ENCODE assay signal across 8 cellular contexts in the genomic region with DNA sequence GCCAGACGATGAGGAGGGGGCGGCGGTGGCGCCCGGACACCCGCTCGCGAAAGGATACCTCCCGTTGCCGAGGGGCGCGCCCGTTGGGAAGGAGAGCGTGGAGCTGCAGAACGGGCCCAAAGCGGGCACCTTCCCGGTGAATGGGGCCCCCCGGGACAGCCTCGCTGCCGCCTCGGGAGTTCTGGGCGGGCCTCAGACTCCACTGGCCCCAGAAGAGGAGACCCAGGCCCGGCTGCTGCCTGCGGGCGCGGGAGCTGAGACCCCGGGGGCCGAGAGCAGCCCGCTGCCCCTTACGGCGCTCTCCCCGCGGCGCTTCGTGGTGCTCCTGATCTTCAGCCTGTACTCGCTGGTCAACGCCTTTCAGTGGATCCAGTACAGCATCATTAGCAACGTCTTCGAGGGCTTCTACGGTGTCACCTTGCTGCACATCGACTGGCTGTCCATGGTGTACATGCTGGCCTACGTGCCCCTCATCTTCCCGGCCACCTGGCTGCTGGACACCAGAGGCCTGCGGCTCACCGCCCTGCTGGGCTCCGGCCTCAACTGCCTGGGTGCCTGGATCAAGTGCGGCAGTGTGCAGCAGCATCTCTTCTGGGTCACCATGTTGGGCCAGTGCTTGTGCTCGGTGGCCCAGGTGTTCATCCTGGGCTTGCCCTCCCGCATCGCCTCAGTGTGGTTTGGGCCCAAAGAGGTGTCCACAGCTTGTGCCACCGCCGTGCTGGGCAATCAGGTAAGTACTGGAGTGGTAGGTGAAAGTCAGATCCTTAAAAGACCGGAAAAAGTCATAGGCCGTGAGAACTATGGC. TPM values are rescaled to one million over a fixed set of nuclear protein-coding genes. Genes with fewer than 3 reads are reported as not detected.
A peak's percentile ranks its signal among the peaks of the same experiment; 100 is the strongest.
DNase-seq lines count a peak whose midpoint lies in the region; TF ChIP-seq lines count a peak whose summit lies in the region.

No MANE protein-coding gene starts in this region.

- no peak overlapping the region for H2AK5ac ChIP-seq in H9 (ENCODE audit: insufficient read length, low read length)

- no peaks in the 10 kb centered on the region for H3K27me3 ChIP-seq in H9 (ENCODE audit: insufficient read depth, low read length)
- no peaks in the 10 kb centered on the region for H3K27me3 ChIP-seq in MG63
- H3K27me3 ChIP-seq in mucosa of stomach (ENCODE audit: control insufficient read depth, insufficient read depth, low read length) = no peaks in the 10 kb centered on the region
- H3K27me3 ChIP-seq in tibial artery = no peaks in the 10 kb centered on the region

- no peak overlapping the region for H4K5ac ChIP-seq in H9 (ENCODE audit: insufficient read length, low read depth, low read length)

- H3K56ac ChIP-seq in H9 (ENCODE audit: insufficient read length, low read depth, low read length) = no peak overlapping the region

- no CpG with 5 or more reads among the region's 54 CpGs for WGBS in H9 (ENCODE audit: extremely low coverage, insufficient read length, low lambda C conversion rate)

- no peak overlapping the region for H3T11ph ChIP-seq in H9 (ENCODE audit: low read length)

- H3K79me1 ChIP-seq in H9 (ENCODE audit: insufficient read depth, low read depth, low read length, poor library complexity, severe bottlenecking) = no peaks in the 10 kb centered on the region

- no peak overlapping the region for H4K91ac ChIP-seq in H9 (ENCODE audit: insufficient read length, low read depth, low read length)

- H3K23ac ChIP-seq in H9 (ENCODE audit: insufficient read length, low read depth, low read length) = no peak overlapping the region

- H3K4me1 ChIP-seq in H9 (ENCODE audit: insufficient read depth, low read length) = peaks cover 3% of the 10 kb centered on the region; the same call in 1 of the 2 replicates
- peaks cover 9% of the 10 kb centered on the region for H3K4me1 ChIP-seq in mucosa of stomach (ENCODE audit: control insufficient read depth, insufficient read depth, low read length)
- H3K4me1 ChIP-seq in tibial artery = peaks cover 0 to 27% (median 19%) of the 10 kb centered on the region in 4 donors

- no peak overlapping the region for H3K4me3 Mint-ChIP-seq in H9

- H2BK5ac ChIP-seq in H9 (ENCODE audit: insufficient read length, low read length) = no peak overlapping the region

- peak overlapping the region; percentile 89 for H3K18ac ChIP-seq in H9 (ENCODE audit: insufficient read length, low read depth, low read length)

- peak overlapping the region; percentile 97 to 99 (median 98) for H3K27ac Mint-ChIP-seq in H9

- intact Hi-C loops in tibial artery (cut with DNase I; ENCODE audit: low total_unique reads) = loop anchor here (10.0 kb wide), 2 partner anchors 64 to 156 kb away; a partner anchor contains a TSS

- no peak overlapping the region for H2AFZ ChIP-seq in H9 (ENCODE audit: low read length)

- peaks cover 15 to 24% (median 22%) of the 10 kb centered on the region in 3 experiments for H3K36me3 Mint-ChIP-seq in H9 (ENCODE audit: insufficient read depth in 1 of 3, low read depth in 3 of 3)

- H2BK15ac ChIP-seq in H9 (ENCODE audit: low read depth, low read length) = no peak overlapping the region

- H3K14ac ChIP-seq in H9 (ENCODE audit: insufficient read depth, low read length) = peak overlapping the region; percentile 85

- H3K23me2 ChIP-seq in H9 (ENCODE audit: insufficient read length, low read depth, low read length, poor library complexity, severe bottlenecking) = peaks cover 9% of the 10 kb centered on the region

- H3K9me3 Mint-ChIP-seq in H9 = peaks cover 2% of the 10 kb centered on the region in 2 experiments; a peak in 2 of 5 replicates

- no peak overlapping the region for H4K8ac ChIP-seq in H9 (replicated peaks; ENCODE audit: insufficient read length, low read depth, low read length)

- H3K4me3 ChIP-seq in MG63 = peak overlapping the region; percentile 71
- peak overlapping the region; percentile 85 for H3K4me3 ChIP-seq in mucosa of stomach (ENCODE audit: low read length)
- H3K4me3 ChIP-seq in tibial artery = peak overlapping the region; percentile 89 to 96

- H2BK12ac ChIP-seq in H9 (ENCODE audit: insufficient read length, low read depth, low read length) = no peak overlapping the region

- peaks cover 43% of the 10 kb centered on the region for H3K79me2 ChIP-seq in H9 (ENCODE audit: insufficient read depth, low read length)

- no peak overlapping the region for H3K27ac ChIP-seq in H9 (ENCODE audit: insufficient read length, low read depth, low read length)
- H3K27ac ChIP-seq in tibial artery = peak overlapping the region; percentile 88 to 89

- H2BK120ac ChIP-seq in H9 (ENCODE audit: low read depth, low read length, poor library complexity, severe bottlenecking) = no peak overlapping the region

- H3K27me3 Mint-ChIP-seq in H9 (ENCODE audit: low read depth) = peaks cover 5% of the 10 kb centered on the region; the same call in 1 of the 2 replicates

- peaks cover 12% of the 10 kb centered on the region for H3K36me3 ChIP-seq in MG63
- no peaks in the 10 kb centered on the region for H3K36me3 ChIP-seq in mucosa of stomach (ENCODE audit: control insufficient read depth, insufficient read depth, low read length)
- H3K36me3 ChIP-seq in tibial artery = no peaks in the 10 kb centered on the region

- H3K4me1 Mint-ChIP-seq in H9 = peaks cover 24 to 36% of the 10 kb centered on the region in 2 experiments

- H3K9ac ChIP-seq in H9 (ENCODE audit: extremely low read depth, insufficient read length, low read length) (peak overlapping the region; percentile 94), mucosa of stomach (ENCODE audit: low read length) (peak overlapping the region; percentile 84)

- TF ChIP-seq CTCF in H9 (conservative IDR thresholded peaks at IDR 0.05) (no peak), tibial artery (IDR thresholded peaks at IDR 0.05) (no peak)

- peak overlapping the region; percentile 91 for H3K4me2 ChIP-seq in H9 (ENCODE audit: insufficient read depth, insufficient read length, low read length)

- H2BK20ac ChIP-seq in H9 (ENCODE audit: low read depth, low read length, poor library complexity, severe bottlenecking) = no peak overlapping the region

- peaks cover 3% of the 10 kb centered on the region for H4K20me1 ChIP-seq in H9 (ENCODE audit: control insufficient read depth, insufficient read depth, insufficient read length)

- no peaks in the 10 kb centered on the region for H3K9me3 ChIP-seq in H9 (ENCODE audit: control insufficient read depth, low read depth, low read length)
- no peaks in the 10 kb centered on the region for H3K9me3 ChIP-seq in MG63
- H3K9me3 ChIP-seq in mucosa of stomach (ENCODE audit: control insufficient read depth, low read length) = no peaks in the 10 kb centered on the region
- no peaks in the 10 kb centered on the region for H3K9me3 ChIP-seq in tibial artery

- no peak overlapping the region for H3K4ac ChIP-seq in H9 (ENCODE audit: low read depth, low read length)

- DNase-seq in SIG-M5 treated with dmso at 0.1 percent for 504 hours (lab: John Stamatoyannopoulos, UW; ENCODE audit: unreplicated experiment) (peak; percentile 49), SIG-M5 (lab: John Stamatoyannopoulos, UW) (no peak), H9 (no peak), MG63 (peak; percentile 24), erythroblast (lab: John Stamatoyannopoulos, UW) (peak; percentile 62), tibial artery (no peak)
- DNase-seq in activated CD4-positive, alpha-beta T cell treated with anti-CD3 and anti-CD28 coated beads, Interleukin-2, amount 50 U/mL, for 1 hour = peak; percentile 5

- no peak for TF ChIP-seq POLR2A in erythroblast (IDR thresholded peaks at IDR 0.05; ENCODE audit: low read length)

RNA-seq across cellular contexts. Expression of a gene that starts 0.6 kb away (rescaled TPM):
- total RNA-seq in H9 (2021) = 53.6 and 55.2 TPM in 2 replicates
- 4.5 and 9.3 TPM in 2 replicates for total RNA-seq in MG63 (2014; rRNA removed; shearing (Covaris generic); ENCODE audit: low replicate concordance)

RNA-seq across cellular contexts. Expression of a gene that starts 11.2 kb away (rescaled TPM):
- 0.66 and 0.68 TPM in 2 replicates for total RNA-seq in H9 (2021)
- not detected in 2 replicates for total RNA-seq in MG63 (2014; rRNA removed; shearing (Covaris generic); ENCODE audit: low replicate concordance)

Comparison
In these comparisons a context has a peak if more than half of its experiments do, and no peak if none do; other contexts are left out.
1. DNase-seq: peak in SIG-M5 treated with dmso at 0.1 percent for 504 hours (single experiment), MG63 (single experiment), activated CD4-positive, alpha-beta T cell treated with anti-CD3 and anti-CD28 coated beads, Interleukin-2, amount 50 U/mL, for 1 hour (single experiment) and erythroblast (2 of 2); none in SIG-M5 (single experiment), H9 (single experiment) and tibial artery (0 of 2).
2. Peak in every context shown above with its lines, with median percentiles within 50 percentile points of each other: H3K4me3 ChIP-seq.